8 cellular contexts compared by ENCODE assay signal in genomic region chr5:65925601-65926275, GRCh38.
DNase-seq lines count a peak whose midpoint lies in the region; ATAC-seq, FAIRE-seq and TF ChIP-seq lines count a peak whose summit lies in the region.

No MANE protein-coding gene starts in this region.

- no peaks in the 10 kb centered on the region for H3K4me1 ChIP-seq in NT2/D1 (ENCODE audit: insufficient read depth, insufficient read length)
- H3K4me1 ChIP-seq in muscle layer of colon (ENCODE audit: insufficient read depth, low read length), result peaks cover 15% of the 10 kb centered on the region

- peak overlapping the region; percentile 92 for H3K27ac ChIP-seq in muscle layer of colon (ENCODE audit: low read depth, low read length)

- H3K4me3 ChIP-seq in NT2/D1 (ENCODE audit: insufficient read length, low read depth) (peak overlapping the region; percentile 76), muscle layer of colon (ENCODE audit: low read depth in 1 of 2, low read length in 2 of 2) (peak overlapping the region; percentile 75 to 88)

- peak; percentile 58 for DNase-seq in DMS114 treated with DMSO at 0.1 percent for 48 hours (lab: John Stamatoyannopoulos, UW; ENCODE audit: unreplicated experiment)
- DNase-seq in HTR-8/SVneo (ENCODE audit: insufficient read length, low spot score), result peak; percentile 71
- peak; percentile 67 for DNase-seq in NT2/D1 (ENCODE audit: low read depth, low spot score)
- peak; percentile 72 for DNase-seq in activated T-cell treated with anti-CD3 and anti-CD28 coated beads for 48 hours (ENCODE audit: low read depth)
- peak; percentile 90 to 94 for DNase-seq in erythroblast (lab: John Stamatoyannopoulos, UW)
- DNase-seq in stimulated activated CD8-positive, alpha-beta memory T cell treated with anti-CD3 and anti-CD28 coated beads, Interleukin-7, amount 100 ng/mL, for 1 hour (ENCODE audit: low read depth in 2 of 2), result peak; percentile 47 to 48

- peaks cover 4% of the 10 kb centered on the region for H3K36me3 ChIP-seq in NT2/D1 (ENCODE audit: insufficient read depth, insufficient read length, low read length)
- no peaks in the 10 kb centered on the region for H3K36me3 ChIP-seq in muscle layer of colon (ENCODE audit: insufficient read depth, low read length)

- H3K9me3 ChIP-seq in NT2/D1 (ENCODE audit: insufficient read depth, low read length) (no peaks in the 10 kb centered on the region), muscle layer of colon (ENCODE audit: low read length) (no peaks in the 10 kb centered on the region)

- peak; percentile 98 for FAIRE-seq in HTR-8/SVneo (lab: Jason Lieb, UNC)

- H3K27me3 ChIP-seq in NT2/D1 (ENCODE audit: insufficient read depth, insufficient read length) (peaks cover 18% of the 10 kb centered on the region), muscle layer of colon (ENCODE audit: control insufficient read depth in 1 of 2, insufficient read depth in 2 of 2, low read length in 2 of 2) (no peaks in the 10 kb centered on the region)

- peak overlapping the region; percentile 91 for H3K9ac ChIP-seq in NT2/D1 (ENCODE audit: insufficient read length, low read depth)
- peak overlapping the region; percentile 95 for H3K9ac ChIP-seq in muscle layer of colon (ENCODE audit: low read length)

- peak; percentile 54 for ATAC-seq in GM21367 (IDR thresholded peaks at IDR 0.05; ENCODE audit: unreplicated experiment)

- peak; percentile 85 for TF ChIP-seq POLR2A in erythroblast (IDR thresholded peaks at IDR 0.05; ENCODE audit: low read length)

Comparison
In these comparisons a context has a peak if more than half of its experiments do, and no peak if none do; other contexts are left out.
1. Peak in every context shown above with its lines: DNase-seq, ATAC-seq, H3K4me3 ChIP-seq and H3K27ac ChIP-seq.